1 cellular context compared by ENCODE assay signal in genomic region chr10:11517150-11517549, GRCh38.
TF ChIP-seq lines count a peak whose summit lies in the region.

No MANE protein-coding gene starts in this region.

TF ChIP-seq in SK-N-SH, 30 proteins besides CTCF, POLR2A, EP300 and RAD21 (continued from another document):
- TF ChIP-seq REST (IDR thresholded peaks at IDR 0.05; ENCODE audit: low read depth, low read length) = no peak
- TF ChIP-seq EZH2phosphoT487 (IDR thresholded peaks at IDR 0.05; ENCODE audit: borderline replicate concordance, low read depth) = no peak
- TF ChIP-seq NRF1 (IDR thresholded peaks at IDR 0.05; ENCODE audit: low read depth, low read length) = no peak
- no peak for TF ChIP-seq TEAD4 (IDR thresholded peaks at IDR 0.05; ENCODE audit: borderline replicate concordance, insufficient read depth)
- no peak for TF ChIP-seq MAX (IDR thresholded peaks at IDR 0.05; ENCODE audit: low read depth)
- TF ChIP-seq ELF1 (IDR thresholded peaks at IDR 0.05) = no peak
- no peak for TF ChIP-seq RCOR1 (IDR thresholded peaks at IDR 0.05; ENCODE audit: low read length)
- TF ChIP-seq RFX5 (IDR thresholded peaks at IDR 0.05; ENCODE audit: low read length) = no peak
- TF ChIP-seq RXRA (IDR thresholded peaks at IDR 0.05; ENCODE audit: borderline replicate concordance, low read depth) = no peak
- no peak for TF ChIP-seq MEF2A (IDR thresholded peaks at IDR 0.05; ENCODE audit: borderline replicate concordance, low read depth)
- TF ChIP-seq PBX3 (IDR thresholded peaks at IDR 0.05) = no peak
- TF ChIP-seq, protein P1, sequence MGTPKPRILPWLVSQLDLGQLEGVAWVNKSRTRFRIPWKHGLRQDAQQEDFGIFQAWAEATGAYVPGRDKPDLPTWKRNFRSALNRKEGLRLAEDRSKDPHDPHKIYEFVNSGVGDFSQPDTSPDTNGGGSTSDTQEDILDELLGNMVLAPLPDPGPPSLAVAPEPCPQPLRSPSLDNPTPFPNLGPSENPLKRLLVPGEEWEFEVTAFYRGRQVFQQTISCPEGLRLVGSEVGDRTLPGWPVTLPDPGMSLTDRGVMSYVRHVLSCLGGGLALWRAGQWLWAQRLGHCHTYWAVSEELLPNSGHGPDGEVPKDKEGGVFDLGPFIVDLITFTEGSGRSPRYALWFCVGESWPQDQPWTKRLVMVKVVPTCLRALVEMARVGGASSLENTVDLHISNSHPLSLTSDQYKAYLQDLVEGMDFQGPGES (IDR thresholded peaks at IDR 0.05; ENCODE audit: low read depth, low read length) = no peak
- no peak for TF ChIP-seq ZBTB33 (IDR thresholded peaks at IDR 0.05; ENCODE audit: borderline replicate concordance, low read depth)
- no peak for TF ChIP-seq TCF12 (IDR thresholded peaks at IDR 0.05)
